ENCODE assay signal across 10 cellular contexts in genomic region chr10:43306899-43307298, GRCh38. TPM values are rescaled to one million over a fixed set of nuclear protein-coding genes. Genes with fewer than 3 reads are reported as not detected.
"Had no signal": no experiment of that assay in that cellular context is flagged by ENCODE, and none has a peak within 500 bp of the region (broad histone marks: within the 10 kb centered on the region; RNA-seq: fewer than 3 reads in every experiment).

No MANE protein-coding gene starts in this region.

- H3K4me2 ChIP-seq: GM23338, KMS-11 had no signal

- DNase-seq: H9, HCEC 1CT, IMR-90, KBM-7 had no signal

- ATAC-seq: GM23338 had no signal

- H3K27ac ChIP-seq: KMS-11 had no signal

- H3K4me3 ChIP-seq: GM23338 had no signal

- FAIRE-seq: H1, H54, HTR-8/SVneo had no signal

RNA-seq across cellular contexts. Expression of gene RASGEF1A, which starts 40.0 kb away (rescaled TPM):
- total RNA-seq: HT-29 had no signal
